Comparison of ENCODE assay signal across 3 cellular contexts in the genomic region with DNA sequence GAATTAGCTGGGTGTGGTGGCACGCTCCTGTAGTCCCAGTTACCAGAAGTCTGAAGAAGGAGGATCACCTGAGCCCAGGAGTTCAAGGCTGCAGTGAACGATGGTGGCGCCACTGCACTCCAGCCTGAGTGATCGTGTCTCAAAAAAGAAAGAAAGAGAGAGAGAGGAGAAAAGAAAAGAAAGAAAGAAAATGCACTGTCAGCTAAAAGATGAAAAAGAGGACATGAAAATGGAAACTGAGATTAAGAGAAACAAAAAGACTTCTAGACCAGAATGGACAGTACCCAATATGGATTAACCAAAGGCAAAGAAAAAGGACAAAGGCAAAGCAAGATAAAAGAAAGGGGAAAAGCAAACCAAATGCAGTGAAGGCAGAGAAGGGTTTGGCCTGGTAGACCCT.
A peak's percentile ranks its signal among the peaks of the same experiment; 100 is the strongest.
TF ChIP-seq lines count a peak whose summit lies in the region.

No MANE protein-coding gene starts in this region.

TF ChIP-seq in A549, 52 proteins besides CTCF, POLR2A, EP300 and RAD21:
- TF ChIP-seq MAFK (IDR thresholded peaks at IDR 0.05; ENCODE audit: partially characterized antibody) (peak; percentile 98), ESRRA (IDR thresholded peaks at IDR 0.05; ENCODE audit: borderline replicate concordance, low read length) (no peak)
TF ChIP-seq in A549: peak in this region for 1.

TF ChIP-seq in HCT116, 20 proteins besides CTCF, POLR2A, EP300 and RAD21:
- TF ChIP-seq SP1 (IDR thresholded peaks at IDR 0.05; ENCODE audit: low read depth) (no peak), TCF7L2 (IDR thresholded peaks at IDR 0.05; ENCODE audit: borderline replicate concordance, extremely low read depth, insufficient read depth, insufficient read length) (no peak), EGR1 (IDR thresholded peaks at IDR 0.05; ENCODE audit: low read depth) (no peak), CBX3 (IDR thresholded peaks at IDR 0.05; ENCODE audit: low read depth) (no peak), FOSL1 (IDR thresholded peaks at IDR 0.05; ENCODE audit: low read depth) (no peak), SRF (IDR thresholded peaks at IDR 0.05; ENCODE audit: low read depth) (no peak), SIN3A (IDR thresholded peaks at IDR 0.05; ENCODE audit: low read depth) (no peak), CEBPB (IDR thresholded peaks at IDR 0.05; ENCODE audit: low read depth) (no peak), ZNF274 (IDR thresholded peaks at IDR 0.05; ENCODE audit: low read depth, low read length) (no peak), ZFX (IDR thresholded peaks at IDR 0.05) (no peak), YY1 (IDR thresholded peaks at IDR 0.05; ENCODE audit: extremely low read depth, insufficient replicate concordance, low read depth, low read length) (no peak)
- TF ChIP-seq, protein P1, sequence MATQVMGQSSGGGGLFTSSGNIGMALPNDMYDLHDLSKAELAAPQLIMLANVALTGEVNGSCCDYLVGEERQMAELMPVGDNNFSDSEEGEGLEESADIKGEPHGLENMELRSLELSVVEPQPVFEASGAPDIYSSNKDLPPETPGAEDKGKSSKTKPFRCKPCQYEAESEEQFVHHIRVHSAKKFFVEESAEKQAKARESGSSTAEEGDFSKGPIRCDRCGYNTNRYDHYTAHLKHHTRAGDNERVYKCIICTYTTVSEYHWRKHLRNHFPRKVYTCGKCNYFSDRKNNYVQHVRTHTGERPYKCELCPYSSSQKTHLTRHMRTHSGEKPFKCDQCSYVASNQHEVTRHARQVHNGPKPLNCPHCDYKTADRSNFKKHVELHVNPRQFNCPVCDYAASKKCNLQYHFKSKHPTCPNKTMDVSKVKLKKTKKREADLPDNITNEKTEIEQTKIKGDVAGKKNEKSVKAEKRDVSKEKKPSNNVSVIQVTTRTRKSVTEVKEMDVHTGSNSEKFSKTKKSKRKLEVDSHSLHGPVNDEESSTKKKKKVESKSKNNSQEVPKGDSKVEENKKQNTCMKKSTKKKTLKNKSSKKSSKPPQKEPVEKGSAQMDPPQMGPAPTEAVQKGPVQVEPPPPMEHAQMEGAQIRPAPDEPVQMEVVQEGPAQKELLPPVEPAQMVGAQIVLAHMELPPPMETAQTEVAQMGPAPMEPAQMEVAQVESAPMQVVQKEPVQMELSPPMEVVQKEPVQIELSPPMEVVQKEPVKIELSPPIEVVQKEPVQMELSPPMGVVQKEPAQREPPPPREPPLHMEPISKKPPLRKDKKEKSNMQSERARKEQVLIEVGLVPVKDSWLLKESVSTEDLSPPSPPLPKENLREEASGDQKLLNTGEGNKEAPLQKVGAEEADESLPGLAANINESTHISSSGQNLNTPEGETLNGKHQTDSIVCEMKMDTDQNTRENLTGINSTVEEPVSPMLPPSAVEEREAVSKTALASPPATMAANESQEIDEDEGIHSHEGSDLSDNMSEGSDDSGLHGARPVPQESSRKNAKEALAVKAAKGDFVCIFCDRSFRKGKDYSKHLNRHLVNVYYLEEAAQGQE (IDR thresholded peaks at IDR 0.05; ENCODE audit: low read depth): no peak
- TF ChIP-seq, protein P2, sequence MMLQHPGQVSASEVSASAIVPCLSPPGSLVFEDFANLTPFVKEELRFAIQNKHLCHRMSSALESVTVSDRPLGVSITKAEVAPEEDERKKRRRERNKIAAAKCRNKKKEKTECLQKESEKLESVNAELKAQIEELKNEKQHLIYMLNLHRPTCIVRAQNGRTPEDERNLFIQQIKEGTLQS (IDR thresholded peaks at IDR 0.05): no peak
- TF ChIP-seq, protein P3, sequence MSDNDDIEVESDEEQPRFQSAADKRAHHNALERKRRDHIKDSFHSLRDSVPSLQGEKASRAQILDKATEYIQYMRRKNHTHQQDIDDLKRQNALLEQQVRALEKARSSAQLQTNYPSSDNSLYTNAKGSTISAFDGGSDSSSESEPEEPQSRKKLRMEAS (IDR thresholded peaks at IDR 0.05): no peak

TF ChIP-seq in SK-N-SH, 30 proteins besides CTCF, POLR2A, EP300 and RAD21:
- no peak for TF ChIP-seq NRF1 (IDR thresholded peaks at IDR 0.05; ENCODE audit: low read depth, low read length)
- TF ChIP-seq FOXM1 (IDR thresholded peaks at IDR 0.05; ENCODE audit: low read depth): no peak
- no peak for TF ChIP-seq RFX5 (IDR thresholded peaks at IDR 0.05; ENCODE audit: low read length)
- TF ChIP-seq RXRA (IDR thresholded peaks at IDR 0.05; ENCODE audit: borderline replicate concordance, low read depth): no peak
- TF ChIP-seq, protein P1 (IDR thresholded peaks at IDR 0.05; ENCODE audit: low read depth, low read length): no peak
- TF ChIP-seq JUND (IDR thresholded peaks at IDR 0.05): no peak
- no peak for TF ChIP-seq TEAD4 (IDR thresholded peaks at IDR 0.05; ENCODE audit: borderline replicate concordance, insufficient read depth)
- no peak for TF ChIP-seq ELF1 (IDR thresholded peaks at IDR 0.05)
- TF ChIP-seq SMC3 (IDR thresholded peaks at IDR 0.05; ENCODE audit: low read depth, low read length): no peak
- TF ChIP-seq, protein P4, sequence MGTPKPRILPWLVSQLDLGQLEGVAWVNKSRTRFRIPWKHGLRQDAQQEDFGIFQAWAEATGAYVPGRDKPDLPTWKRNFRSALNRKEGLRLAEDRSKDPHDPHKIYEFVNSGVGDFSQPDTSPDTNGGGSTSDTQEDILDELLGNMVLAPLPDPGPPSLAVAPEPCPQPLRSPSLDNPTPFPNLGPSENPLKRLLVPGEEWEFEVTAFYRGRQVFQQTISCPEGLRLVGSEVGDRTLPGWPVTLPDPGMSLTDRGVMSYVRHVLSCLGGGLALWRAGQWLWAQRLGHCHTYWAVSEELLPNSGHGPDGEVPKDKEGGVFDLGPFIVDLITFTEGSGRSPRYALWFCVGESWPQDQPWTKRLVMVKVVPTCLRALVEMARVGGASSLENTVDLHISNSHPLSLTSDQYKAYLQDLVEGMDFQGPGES (IDR thresholded peaks at IDR 0.05; ENCODE audit: low read depth, low read length): no peak
- no peak for TF ChIP-seq CHD2 (IDR thresholded peaks at IDR 0.05; ENCODE audit: low read length, partially characterized antibody)
- no peak for TF ChIP-seq POLR2AphosphoS5 (IDR thresholded peaks at IDR 0.05; ENCODE audit: low read depth, low read length)
- TF ChIP-seq, protein P5, sequence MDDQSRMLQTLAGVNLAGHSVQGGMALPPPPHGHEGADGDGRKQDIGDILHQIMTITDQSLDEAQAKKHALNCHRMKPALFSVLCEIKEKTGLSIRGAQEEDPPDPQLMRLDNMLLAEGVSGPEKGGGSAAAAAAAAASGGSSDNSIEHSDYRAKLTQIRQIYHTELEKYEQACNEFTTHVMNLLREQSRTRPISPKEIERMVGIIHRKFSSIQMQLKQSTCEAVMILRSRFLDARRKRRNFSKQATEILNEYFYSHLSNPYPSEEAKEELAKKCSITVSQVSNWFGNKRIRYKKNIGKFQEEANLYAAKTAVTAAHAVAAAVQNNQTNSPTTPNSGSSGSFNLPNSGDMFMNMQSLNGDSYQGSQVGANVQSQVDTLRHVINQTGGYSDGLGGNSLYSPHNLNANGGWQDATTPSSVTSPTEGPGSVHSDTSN (IDR thresholded peaks at IDR 0.05): no peak
- TF ChIP-seq, protein P6, sequence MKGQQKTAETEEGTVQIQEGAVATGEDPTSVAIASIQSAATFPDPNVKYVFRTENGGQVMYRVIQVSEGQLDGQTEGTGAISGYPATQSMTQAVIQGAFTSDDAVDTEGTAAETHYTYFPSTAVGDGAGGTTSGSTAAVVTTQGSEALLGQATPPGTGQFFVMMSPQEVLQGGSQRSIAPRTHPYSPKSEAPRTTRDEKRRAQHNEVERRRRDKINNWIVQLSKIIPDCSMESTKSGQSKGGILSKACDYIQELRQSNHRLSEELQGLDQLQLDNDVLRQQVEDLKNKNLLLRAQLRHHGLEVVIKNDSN (IDR thresholded peaks at IDR 0.05; ENCODE audit: borderline replicate concordance, low read depth): no peak
- TF ChIP-seq, protein P7, sequence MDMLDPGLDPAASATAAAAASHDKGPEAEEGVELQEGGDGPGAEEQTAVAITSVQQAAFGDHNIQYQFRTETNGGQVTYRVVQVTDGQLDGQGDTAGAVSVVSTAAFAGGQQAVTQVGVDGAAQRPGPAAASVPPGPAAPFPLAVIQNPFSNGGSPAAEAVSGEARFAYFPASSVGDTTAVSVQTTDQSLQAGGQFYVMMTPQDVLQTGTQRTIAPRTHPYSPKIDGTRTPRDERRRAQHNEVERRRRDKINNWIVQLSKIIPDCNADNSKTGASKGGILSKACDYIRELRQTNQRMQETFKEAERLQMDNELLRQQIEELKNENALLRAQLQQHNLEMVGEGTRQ (IDR thresholded peaks at IDR 0.05; ENCODE audit: borderline replicate concordance, low read depth, low read length): no peak
- TF ChIP-seq, protein P8, sequence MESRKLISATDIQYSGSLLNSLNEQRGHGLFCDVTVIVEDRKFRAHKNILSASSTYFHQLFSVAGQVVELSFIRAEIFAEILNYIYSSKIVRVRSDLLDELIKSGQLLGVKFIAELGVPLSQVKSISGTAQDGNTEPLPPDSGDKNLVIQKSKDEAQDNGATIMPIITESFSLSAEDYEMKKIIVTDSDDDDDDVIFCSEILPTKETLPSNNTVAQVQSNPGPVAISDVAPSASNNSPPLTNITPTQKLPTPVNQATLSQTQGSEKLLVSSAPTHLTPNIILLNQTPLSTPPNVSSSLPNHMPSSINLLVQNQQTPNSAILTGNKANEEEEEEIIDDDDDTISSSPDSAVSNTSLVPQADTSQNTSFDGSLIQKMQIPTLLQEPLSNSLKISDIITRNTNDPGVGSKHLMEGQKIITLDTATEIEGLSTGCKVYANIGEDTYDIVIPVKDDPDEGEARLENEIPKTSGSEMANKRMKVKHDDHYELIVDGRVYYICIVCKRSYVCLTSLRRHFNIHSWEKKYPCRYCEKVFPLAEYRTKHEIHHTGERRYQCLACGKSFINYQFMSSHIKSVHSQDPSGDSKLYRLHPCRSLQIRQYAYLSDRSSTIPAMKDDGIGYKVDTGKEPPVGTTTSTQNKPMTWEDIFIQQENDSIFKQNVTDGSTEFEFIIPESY (IDR thresholded peaks at IDR 0.05; ENCODE audit: borderline replicate concordance, low read depth): no peak
- TF ChIP-seq YY1 (IDR thresholded peaks at IDR 0.05; ENCODE audit: low read depth): no peak
- no peak for TF ChIP-seq GATA2 (CRISPR knock-in tag; IDR thresholded peaks at IDR 0.05)
- no peak for TF ChIP-seq EZH2phosphoT487 (IDR thresholded peaks at IDR 0.05; ENCODE audit: borderline replicate concordance, low read depth)
- TF ChIP-seq RCOR1 (IDR thresholded peaks at IDR 0.05; ENCODE audit: low read length): no peak
